ENCODE assay signal across 1 cellular context in the genomic region with DNA sequence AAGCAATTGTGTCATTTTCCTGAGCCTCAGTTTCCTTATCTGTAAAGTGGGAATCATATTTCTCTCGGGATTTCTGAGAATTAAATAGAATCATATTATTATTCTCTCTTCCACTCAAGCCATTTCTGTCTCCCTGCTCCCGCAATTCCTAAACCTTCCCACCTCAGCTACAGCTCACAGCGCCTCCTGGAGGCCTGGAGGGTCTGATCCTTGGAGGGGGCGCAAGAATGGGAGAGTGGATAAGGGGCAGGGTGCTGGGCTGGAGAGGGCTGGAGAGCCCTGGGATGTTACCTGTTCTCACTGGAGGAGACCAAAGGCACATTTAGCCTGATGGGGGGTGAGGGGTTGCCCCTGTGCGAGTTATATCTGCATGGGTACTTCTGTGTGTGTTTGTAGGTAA.
TF ChIP-seq lines count a peak whose summit lies in the region.

No MANE protein-coding gene starts in this region.

TF ChIP-seq in GM23338, 12 proteins besides CTCF, POLR2A, EP300 and RAD21 (continued from another document):
- TF ChIP-seq, protein P1, sequence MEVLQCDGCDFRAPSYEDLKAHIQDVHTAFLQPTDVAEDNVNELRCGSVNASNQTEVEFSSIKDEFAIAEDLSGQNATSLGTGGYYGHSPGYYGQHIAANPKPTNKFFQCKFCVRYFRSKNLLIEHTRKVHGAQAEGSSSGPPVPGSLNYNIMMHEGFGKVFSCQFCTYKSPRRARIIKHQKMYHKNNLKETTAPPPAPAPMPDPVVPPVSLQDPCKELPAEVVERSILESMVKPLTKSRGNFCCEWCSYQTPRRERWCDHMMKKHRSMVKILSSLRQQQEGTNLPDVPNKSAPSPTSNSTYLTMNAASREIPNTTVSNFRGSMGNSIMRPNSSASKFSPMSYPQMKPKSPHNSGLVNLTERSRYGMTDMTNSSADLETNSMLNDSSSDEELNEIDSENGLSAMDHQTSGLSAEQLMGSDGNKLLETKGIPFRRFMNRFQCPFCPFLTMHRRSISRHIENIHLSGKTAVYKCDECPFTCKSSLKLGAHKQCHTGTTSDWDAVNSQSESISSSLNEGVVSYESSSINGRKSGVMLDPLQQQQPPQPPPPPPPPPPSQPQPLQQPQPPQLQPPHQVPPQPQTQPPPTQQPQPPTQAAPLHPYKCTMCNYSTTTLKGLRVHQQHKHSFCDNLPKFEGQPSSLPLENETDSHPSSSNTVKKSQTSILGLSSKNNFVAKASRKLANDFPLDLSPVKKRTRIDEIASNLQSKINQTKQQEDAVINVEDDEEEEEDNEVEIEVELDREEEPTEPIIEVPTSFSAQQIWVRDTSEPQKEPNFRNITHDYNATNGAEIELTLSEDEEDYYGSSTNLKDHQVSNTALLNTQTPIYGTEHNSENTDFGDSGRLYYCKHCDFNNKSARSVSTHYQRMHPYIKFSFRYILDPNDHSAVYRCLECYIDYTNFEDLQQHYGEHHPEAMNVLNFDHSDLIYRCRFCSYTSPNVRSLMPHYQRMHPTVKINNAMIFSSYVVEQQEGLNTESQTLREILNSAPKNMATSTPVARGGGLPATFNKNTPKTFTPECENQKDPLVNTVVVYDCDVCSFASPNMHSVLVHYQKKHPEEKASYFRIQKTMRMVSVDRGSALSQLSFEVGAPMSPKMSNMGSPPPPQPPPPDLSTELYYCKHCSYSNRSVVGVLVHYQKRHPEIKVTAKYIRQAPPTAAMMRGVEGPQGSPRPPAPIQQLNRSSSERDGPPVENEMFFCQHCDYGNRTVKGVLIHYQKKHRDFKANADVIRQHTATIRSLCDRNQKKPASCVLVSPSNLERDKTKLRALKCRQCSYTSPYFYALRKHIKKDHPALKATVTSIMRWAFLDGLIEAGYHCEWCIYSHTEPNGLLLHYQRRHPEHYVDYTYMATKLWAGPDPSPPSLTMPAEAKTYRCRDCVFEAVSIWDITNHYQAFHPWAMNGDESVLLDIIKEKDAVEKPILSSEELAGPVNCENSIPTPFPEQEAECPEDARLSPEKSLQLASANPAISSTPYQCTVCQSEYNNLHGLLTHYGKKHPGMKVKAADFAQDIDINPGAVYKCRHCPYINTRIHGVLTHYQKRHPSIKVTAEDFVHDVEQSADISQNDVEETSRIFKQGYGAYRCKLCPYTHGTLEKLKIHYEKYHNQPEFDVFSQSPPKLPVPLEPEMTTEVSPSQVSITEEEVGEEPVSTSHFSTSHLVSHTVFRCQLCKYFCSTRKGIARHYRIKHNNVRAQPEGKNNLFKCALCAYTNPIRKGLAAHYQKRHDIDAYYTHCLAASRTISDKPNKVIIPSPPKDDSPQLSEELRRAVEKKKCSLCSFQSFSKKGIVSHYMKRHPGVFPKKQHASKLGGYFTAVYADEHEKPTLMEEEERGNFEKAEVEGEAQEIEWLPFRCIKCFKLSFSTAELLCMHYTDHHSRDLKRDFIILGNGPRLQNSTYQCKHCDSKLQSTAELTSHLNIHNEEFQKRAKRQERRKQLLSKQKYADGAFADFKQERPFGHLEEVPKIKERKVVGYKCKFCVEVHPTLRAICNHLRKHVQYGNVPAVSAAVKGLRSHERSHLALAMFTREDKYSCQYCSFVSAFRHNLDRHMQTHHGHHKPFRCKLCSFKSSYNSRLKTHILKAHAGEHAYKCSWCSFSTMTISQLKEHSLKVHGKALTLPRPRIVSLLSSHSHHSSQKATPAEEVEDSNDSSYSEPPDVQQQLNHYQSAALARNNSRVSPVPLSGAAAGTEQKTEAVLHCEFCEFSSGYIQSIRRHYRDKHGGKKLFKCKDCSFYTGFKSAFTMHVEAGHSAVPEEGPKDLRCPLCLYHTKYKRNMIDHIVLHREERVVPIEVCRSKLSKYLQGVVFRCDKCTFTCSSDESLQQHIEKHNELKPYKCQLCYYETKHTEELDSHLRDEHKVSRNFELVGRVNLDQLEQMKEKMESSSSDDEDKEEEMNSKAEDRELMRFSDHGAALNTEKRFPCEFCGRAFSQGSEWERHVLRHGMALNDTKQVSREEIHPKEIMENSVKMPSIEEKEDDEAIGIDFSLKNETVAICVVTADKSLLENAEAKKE (CRISPR knock-in tag; IDR thresholded peaks at IDR 0.05) = no peak
- TF ChIP-seq ZNF331 (CRISPR knock-in tag; IDR thresholded peaks at IDR 0.05; ENCODE audit: low read depth) (no peak), NANOG (IDR thresholded peaks at IDR 0.05; ENCODE audit: borderline replicate concordance) (no peak), JUNB (IDR thresholded peaks at IDR 0.05; ENCODE audit: unreplicated experiment) (no peak), ZNF114 (CRISPR knock-in tag; IDR thresholded peaks at IDR 0.05) (no peak), POLR2AphosphoS5 (IDR thresholded peaks at IDR 0.05; ENCODE audit: low read depth) (no peak)
- TF ChIP-seq, protein P2, sequence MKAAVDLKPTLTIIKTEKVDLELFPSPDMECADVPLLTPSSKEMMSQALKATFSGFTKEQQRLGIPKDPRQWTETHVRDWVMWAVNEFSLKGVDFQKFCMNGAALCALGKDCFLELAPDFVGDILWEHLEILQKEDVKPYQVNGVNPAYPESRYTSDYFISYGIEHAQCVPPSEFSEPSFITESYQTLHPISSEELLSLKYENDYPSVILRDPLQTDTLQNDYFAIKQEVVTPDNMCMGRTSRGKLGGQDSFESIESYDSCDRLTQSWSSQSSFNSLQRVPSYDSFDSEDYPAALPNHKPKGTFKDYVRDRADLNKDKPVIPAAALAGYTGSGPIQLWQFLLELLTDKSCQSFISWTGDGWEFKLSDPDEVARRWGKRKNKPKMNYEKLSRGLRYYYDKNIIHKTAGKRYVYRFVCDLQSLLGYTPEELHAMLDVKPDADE (IDR thresholded peaks at IDR 0.05) = no peak
- TF ChIP-seq, protein P3, sequence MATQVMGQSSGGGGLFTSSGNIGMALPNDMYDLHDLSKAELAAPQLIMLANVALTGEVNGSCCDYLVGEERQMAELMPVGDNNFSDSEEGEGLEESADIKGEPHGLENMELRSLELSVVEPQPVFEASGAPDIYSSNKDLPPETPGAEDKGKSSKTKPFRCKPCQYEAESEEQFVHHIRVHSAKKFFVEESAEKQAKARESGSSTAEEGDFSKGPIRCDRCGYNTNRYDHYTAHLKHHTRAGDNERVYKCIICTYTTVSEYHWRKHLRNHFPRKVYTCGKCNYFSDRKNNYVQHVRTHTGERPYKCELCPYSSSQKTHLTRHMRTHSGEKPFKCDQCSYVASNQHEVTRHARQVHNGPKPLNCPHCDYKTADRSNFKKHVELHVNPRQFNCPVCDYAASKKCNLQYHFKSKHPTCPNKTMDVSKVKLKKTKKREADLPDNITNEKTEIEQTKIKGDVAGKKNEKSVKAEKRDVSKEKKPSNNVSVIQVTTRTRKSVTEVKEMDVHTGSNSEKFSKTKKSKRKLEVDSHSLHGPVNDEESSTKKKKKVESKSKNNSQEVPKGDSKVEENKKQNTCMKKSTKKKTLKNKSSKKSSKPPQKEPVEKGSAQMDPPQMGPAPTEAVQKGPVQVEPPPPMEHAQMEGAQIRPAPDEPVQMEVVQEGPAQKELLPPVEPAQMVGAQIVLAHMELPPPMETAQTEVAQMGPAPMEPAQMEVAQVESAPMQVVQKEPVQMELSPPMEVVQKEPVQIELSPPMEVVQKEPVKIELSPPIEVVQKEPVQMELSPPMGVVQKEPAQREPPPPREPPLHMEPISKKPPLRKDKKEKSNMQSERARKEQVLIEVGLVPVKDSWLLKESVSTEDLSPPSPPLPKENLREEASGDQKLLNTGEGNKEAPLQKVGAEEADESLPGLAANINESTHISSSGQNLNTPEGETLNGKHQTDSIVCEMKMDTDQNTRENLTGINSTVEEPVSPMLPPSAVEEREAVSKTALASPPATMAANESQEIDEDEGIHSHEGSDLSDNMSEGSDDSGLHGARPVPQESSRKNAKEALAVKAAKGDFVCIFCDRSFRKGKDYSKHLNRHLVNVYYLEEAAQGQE (IDR thresholded peaks at IDR 0.05; ENCODE audit: unreplicated experiment) = no peak
